ENCODE assay signal across 8 cellular contexts in genomic region chr17:64778102-64778366, GRCh38.
DNase-seq lines count a peak whose midpoint lies in the region; ATAC-seq and TF ChIP-seq lines count a peak whose summit lies in the region.

No MANE protein-coding gene starts in this region.

- intact Hi-C loops in gastrocnemius medialis (cut with DNase I; ENCODE audit: low total_unique reads) (loop anchor here (5.0 kb wide), 1 partner anchor 419 kb away; no protein-coding TSS in a partner anchor), sciatic nerve (cut with DNase I) (no loop called here)

- no peak for TF ChIP-seq CTCF in WERI-Rb-1 (IDR thresholded peaks at IDR 0.05; ENCODE audit: low read depth, low read length)
- no peak for TF ChIP-seq CTCF in gastrocnemius medialis (IDR thresholded peaks at IDR 0.05 in 4 of 5, conservative IDR thresholded peaks at IDR 0.05 in 1 of 5)

- WGBS in GM23248 (ENCODE audit: low coverage in 1 of 2, low lambda C conversion rate in 2 of 2, missing lambda C conversion rate in 2 of 2), 2 experiments, result 8 to 9% methylated on average over 16 of the region's 16 CpGs

- H3K9me2 ChIP-seq in GM23248 (ENCODE audit: insufficient read depth), result no peaks in the 10 kb centered on the region

- H4K20me1 ChIP-seq in GM23248 (ENCODE audit: insufficient read depth), result no peaks in the 10 kb centered on the region

- no peaks in the 10 kb centered on the region for H3K79me2 ChIP-seq in GM23248 (ENCODE audit: insufficient read depth)

- H3F3A ChIP-seq in GM23248 (ENCODE audit: insufficient read depth), result no peaks in the 10 kb centered on the region

- peak overlapping the region; percentile 76 for H3K4me2 ChIP-seq in GM23248 (ENCODE audit: unreplicated experiment)

- H3K9me3 ChIP-seq in GM23248 (ENCODE audit: low read depth), result no peaks in the 10 kb centered on the region
- no peaks in the 10 kb centered on the region for H3K9me3 ChIP-seq in WERI-Rb-1 (ENCODE audit: severe bottlenecking)
- no peaks in the 10 kb centered on the region for H3K9me3 ChIP-seq in iPS-15b (ENCODE audit: control insufficient read depth, insufficient read depth, low read length)
- H3K9me3 ChIP-seq in gastrocnemius medialis, result no peaks in the 10 kb centered on the region
- no peaks in the 10 kb centered on the region for H3K9me3 ChIP-seq in SJCRH30 (replicated peaks)

- H3K27me3 ChIP-seq in GM23248 (replicated peaks; ENCODE audit: insufficient read depth) (peaks cover 21% of the 10 kb centered on the region), WERI-Rb-1 (ENCODE audit: insufficient read depth, low read depth, severe bottlenecking) (no peaks in the 10 kb centered on the region), iPS-15b (ENCODE audit: control insufficient read depth, insufficient read depth, low read length) (peaks cover 68% of the 10 kb centered on the region), gastrocnemius medialis (peaks cover 0 to 10% (median 7%) of the 10 kb centered on the region in 3 donors), SJCRH30 (no peaks in the 10 kb centered on the region)

- H3K4me1 ChIP-seq in GM23248 (ENCODE audit: insufficient read depth), result peaks cover 16% of the 10 kb centered on the region
- H3K4me1 ChIP-seq in iPS-15b (ENCODE audit: control insufficient read depth, insufficient read depth, low read length), result peaks cover 14% of the 10 kb centered on the region
- peaks cover 10 to 14% of the 10 kb centered on the region in 2 donors for H3K4me1 ChIP-seq in gastrocnemius medialis
- H3K4me1 ChIP-seq in SJCRH30, result peaks cover 19% of the 10 kb centered on the region; the same call in 1 of the 2 replicates

- peak; percentile 15 for DNase-seq in GM23248
- DNase-seq in WERI-Rb-1, result no peak
- DNase-seq in gastrocnemius medialis, result no peak
- DNase-seq in sciatic nerve (ENCODE audit: low spot score), result no peak
- DNase-seq in SJCRH30, result no peak
- DNase-seq in SW 1271 (lab: John Stamatoyannopoulos, UW), result no peak

- H3K36me3 ChIP-seq in GM23248 (ENCODE audit: low read depth) (no peaks in the 10 kb centered on the region), WERI-Rb-1 (peaks cover 6% of the 10 kb centered on the region), iPS-15b (ENCODE audit: control insufficient read depth, insufficient read depth, low read length) (no peaks in the 10 kb centered on the region), gastrocnemius medialis (peaks cover 0 to 3% of the 10 kb centered on the region in 2 donors), SJCRH30 (no peaks in the 10 kb centered on the region)

- H3K27ac ChIP-seq in GM23248 (no peak overlapping the region), WERI-Rb-1 (peak overlapping the region; percentile 14; the same call in 1 of the 2 replicates), gastrocnemius medialis (no peak overlapping the region), SJCRH30 (no peak overlapping the region)

- H2AFZ ChIP-seq in GM23248, result no peak overlapping the region

- peak overlapping the region; percentile 30; the same call in 1 of the 2 replicates for H3K4me3 ChIP-seq in GM23248
- H3K4me3 ChIP-seq in WERI-Rb-1 (ENCODE audit: low read depth, low read length), result no peak overlapping the region
- peak overlapping the region; percentile 56 for H3K4me3 ChIP-seq in iPS-15b (ENCODE audit: low read depth, low read length)
- H3K4me3 ChIP-seq in gastrocnemius medialis, result peak overlapping the region in 3 of 4 donors; percentile 16 to 22 (median 18)
- no peak overlapping the region for H3K4me3 ChIP-seq in SJCRH30

- no peak for TF ChIP-seq POLR2A in gastrocnemius medialis (IDR thresholded peaks at IDR 0.05)

- ATAC-seq in gastrocnemius medialis (no peak), HG03565 (IDR thresholded peaks at IDR 0.05; ENCODE audit: unreplicated experiment) (no peak), sciatic nerve (no peak)

- in situ Hi-C loops in GM23248 (cut with MboI) (no loop called here), gastrocnemius medialis (cut with MboI; ENCODE audit: low sequenced_read_pairs in 4 of 4) (no loop called here)

- H3K9ac ChIP-seq in GM23248, result no peak overlapping the region
- no peak overlapping the region for H3K9ac ChIP-seq in iPS-15b (ENCODE audit: low read depth, low read length)

Comparison
In these comparisons a context has a peak if more than half of its experiments do, and no peak if none do; other contexts are left out.
1. H3K4me3 ChIP-seq: peak in GM23248 (single experiment), iPS-15b (single experiment) and gastrocnemius medialis (3 of 4); none in WERI-Rb-1 (single experiment) and SJCRH30 (single experiment).